18 cellular contexts compared by ENCODE assay signal in genomic region chr3:105847452-105847851, GRCh38. TPM values are rescaled to one million over a fixed set of nuclear protein-coding genes. Genes with fewer than 3 reads are reported as not detected.
DNase-seq lines count a peak whose midpoint lies in the region; ATAC-seq and TF ChIP-seq lines count a peak whose summit lies in the region.
"Had no signal": no experiment of that assay in that cellular context is flagged by ENCODE, and none has a peak within 500 bp of the region (broad histone marks: within the 10 kb centered on the region; RNA-seq: fewer than 3 reads in every experiment).

No MANE protein-coding gene starts in this region.

- no peak for DNase-seq in activated T-cell treated with anti-CD3 and anti-CD28 coated beads, Interleukin-2, amount 50 U/mL, for 24 hours
- no peak for DNase-seq in activated T-cell treated with anti-CD3 and anti-CD28 coated beads, Interleukin-2, amount 50 U/mL, for 48 hours
- DNase-seq in activated CD8-positive, alpha-beta T cell treated with anti-CD3 and anti-CD28 coated beads for 36 hours = no peak
- DNase-seq in left ventricle myocardium superior (no peak), occipital lobe (lab: John Stamatoyannopoulos, UW) (no peak), aorta (no peak)
- DNase-seq in stimulated activated naive B cell treated with anti-CD40 and anti-IgM and Interleukin-4, amounts not matched to agents 10 μg/mL and 1 μg/mL and 100 μg/mL, for 72 hours = no peak
- DNase-seq: activated CD8-positive, alpha-beta memory T cell treated with anti-CD3 and anti-CD28 coated beads, Interleukin-2, amount 50 U/mL, for 48 hours; dermis blood vessel endothelial cell; head of caudate nucleus; NCI-H1694; NCI-H524; stimulated activated CD4-positive, alpha-beta T cell treated with anti-CD3 and anti-CD28 coated beads, Interleukin-4, amount 100 ng/mL, for 1 hour; stimulated activated CD8-positive, alpha-beta memory T cell treated with anti-CD3 and anti-CD28 coated beads, Interleukin-4, amount 100 ng/mL, for 48 hours; WERI-Rb-1 had no signal

- ATAC-seq in activated CD8-positive, alpha-beta T cell treated with anti-CD3 and anti-CD28 coated beads for 36 hours = peak; percentile 71
- peak; percentile 40 for ATAC-seq in left ventricle myocardium superior
- ATAC-seq in stimulated activated naive B cell treated with anti-CD40 and anti-IgM and Interleukin-4, amounts not matched to agents 10 μg/mL and 1 μg/mL and 100 μg/mL, for 72 hours (replicated peaks) = peak; percentile 50 to 65
- ATAC-seq in aorta (ENCODE audit: low FRiP score) = no peak
- no peak for ATAC-seq in HG03045 (IDR thresholded peaks at IDR 0.05; ENCODE audit: unreplicated experiment)
- ATAC-seq: esophagus mucosa had no signal

- H3K4me3 Mint-ChIP-seq in activated T-cell treated with anti-CD3 and anti-CD28 coated beads, Interleukin-2, amount 50 U/mL, for 24 hours = peak overlapping the region; percentile 46
- peak overlapping the region; percentile 49 for H3K4me3 Mint-ChIP-seq in activated CD8-positive, alpha-beta T cell treated with anti-CD3 and anti-CD28 coated beads for 36 hours
- H3K4me3 Mint-ChIP-seq in stimulated activated naive B cell treated with anti-CD40 and anti-IgM and Interleukin-4, amounts not matched to agents 10 μg/mL and 1 μg/mL and 100 μg/mL, for 72 hours = peak overlapping the region in 1 of 2 donors; percentile 66

- 13 to 14% methylated on average over 1 of the region's 1 CpG for WGBS in aorta, 2 donors

- H3K4me3 ChIP-seq in aorta (ENCODE audit: low read length in 2 of 2) = no peak overlapping the region
- H3K4me3 ChIP-seq: SK-N-MC had no signal

- POLR2A ChIA-PET in activated CD8-positive, alpha-beta T cell treated with anti-CD3 and anti-CD28 coated beads for 36 hours (lab: Charles Lee) = interaction anchor here (0.7 to 1.4 kb wide), 7 partner anchors 10 to 386 kb away, joined by 3 to 6 read pairs (median 3); no protein-coding TSS in a partner anchor

- peaks cover 68% of the 10 kb centered on the region for H3K4me1 Mint-ChIP-seq in activated T-cell treated with anti-CD3 and anti-CD28 coated beads, Interleukin-2, amount 50 U/mL, for 24 hours (ENCODE audit: low read depth)
- peaks cover 65% of the 10 kb centered on the region for H3K4me1 Mint-ChIP-seq in activated CD8-positive, alpha-beta T cell treated with anti-CD3 and anti-CD28 coated beads for 36 hours (ENCODE audit: low read depth)
- H3K4me1 Mint-ChIP-seq in stimulated activated naive B cell treated with anti-CD40 and anti-IgM and Interleukin-4, amounts not matched to agents 10 μg/mL and 1 μg/mL and 100 μg/mL, for 72 hours = peaks cover 16 to 27% of the 10 kb centered on the region in 2 donors

- no peaks in the 10 kb centered on the region for H3K27me3 ChIP-seq in aorta (ENCODE audit: control insufficient read depth in 1 of 2, insufficient read depth in 2 of 2, low read length in 1 of 2)

- CTCF ChIA-PET in activated CD8-positive, alpha-beta T cell treated with anti-CD3 and anti-CD28 coated beads for 36 hours (lab: Charles Lee) = interaction anchor here (1.0 to 1.7 kb wide), 3 partner anchors 11 to 17 kb away, joined by 3 to 5 read pairs (median 4); no protein-coding TSS in a partner anchor

- peaks cover 2 to 3% of the 10 kb centered on the region in 2 donors for H3K4me1 ChIP-seq in aorta (ENCODE audit: control insufficient read depth in 1 of 2, insufficient read depth in 2 of 2, low read length in 2 of 2)

- intact Hi-C loops in activated CD8-positive, alpha-beta T cell treated with anti-CD3 and anti-CD28 coated beads for 36 hours (cut with micrococcal nuclease) = no loop called here
- intact Hi-C loops in left ventricle myocardium superior (cut with micrococcal nuclease) (no loop called here), aorta (cut with DNase I) (no loop called here)

- H3K36me3 Mint-ChIP-seq in activated T-cell treated with anti-CD3 and anti-CD28 coated beads, Interleukin-2, amount 50 U/mL, for 24 hours (ENCODE audit: low read depth) = peaks cover 75% of the 10 kb centered on the region
- H3K36me3 Mint-ChIP-seq in activated CD8-positive, alpha-beta T cell treated with anti-CD3 and anti-CD28 coated beads for 36 hours (ENCODE audit: low read depth) = peaks cover 63% of the 10 kb centered on the region
- H3K36me3 Mint-ChIP-seq in stimulated activated naive B cell treated with anti-CD40 and anti-IgM and Interleukin-4, amounts not matched to agents 10 μg/mL and 1 μg/mL and 100 μg/mL, for 72 hours = peaks cover 5 to 13% of the 10 kb centered on the region in 2 donors

- H3K36me3 ChIP-seq in aorta (ENCODE audit: control insufficient read depth in 1 of 2, insufficient read depth in 2 of 2, low read length in 1 of 2) = no peaks in the 10 kb centered on the region

- H3K9me3 Mint-ChIP-seq in activated T-cell treated with anti-CD3 and anti-CD28 coated beads, Interleukin-2, amount 50 U/mL, for 24 hours = peaks cover 3% of the 10 kb centered on the region
- H3K9me3 Mint-ChIP-seq in activated CD8-positive, alpha-beta T cell treated with anti-CD3 and anti-CD28 coated beads for 36 hours = peaks cover 8% of the 10 kb centered on the region
- H3K9me3 Mint-ChIP-seq in stimulated activated naive B cell treated with anti-CD40 and anti-IgM and Interleukin-4, amounts not matched to agents 10 μg/mL and 1 μg/mL and 100 μg/mL, for 72 hours = no peaks in the 10 kb centered on the region

- no peaks in the 10 kb centered on the region for H3K27me3 Mint-ChIP-seq in activated T-cell treated with anti-CD3 and anti-CD28 coated beads, Interleukin-2, amount 50 U/mL, for 24 hours
- H3K27me3 Mint-ChIP-seq in activated CD8-positive, alpha-beta T cell treated with anti-CD3 and anti-CD28 coated beads for 36 hours = no peaks in the 10 kb centered on the region
- H3K27me3 Mint-ChIP-seq in stimulated activated naive B cell treated with anti-CD40 and anti-IgM and Interleukin-4, amounts not matched to agents 10 μg/mL and 1 μg/mL and 100 μg/mL, for 72 hours = no peaks in the 10 kb centered on the region

- peak overlapping the region in 1 of 2 donors; percentile 57 for H3K27ac ChIP-seq in aorta (ENCODE audit: low read depth in 1 of 2, low read length in 2 of 2)
- H3K27ac ChIP-seq: WERI-Rb-1 had no signal

- no peak for TF ChIP-seq CTCF in activated CD8-positive, alpha-beta T cell treated with anti-CD3 and anti-CD28 coated beads for 36 hours (IDR thresholded peaks at IDR 0.05)

- H3K9me3 ChIP-seq in aorta (ENCODE audit: control insufficient read depth, low read length) = no peaks in the 10 kb centered on the region

- peak overlapping the region; percentile 71 for H3K27ac Mint-ChIP-seq in activated T-cell treated with anti-CD3 and anti-CD28 coated beads, Interleukin-2, amount 50 U/mL, for 24 hours
- H3K27ac Mint-ChIP-seq in activated CD8-positive, alpha-beta T cell treated with anti-CD3 and anti-CD28 coated beads for 36 hours = peak overlapping the region; percentile 80
- H3K27ac Mint-ChIP-seq in stimulated activated naive B cell treated with anti-CD40 and anti-IgM and Interleukin-4, amounts not matched to agents 10 μg/mL and 1 μg/mL and 100 μg/mL, for 72 hours = peak overlapping the region; percentile 78

RNA-seq across cellular contexts. Expression of gene CBLB, which starts 21.4 kb away (rescaled TPM):
- 100 to 1,000 TPM; 104 to 113 TPM for total RNA-seq in activated CD8-positive, alpha-beta T cell treated with anti-CD3 and anti-CD28 coated beads for 36 hours
- total RNA-seq in left ventricle myocardium superior (60.3 TPM), occipital lobe (59.6 TPM), aorta (100 to 1,000 TPM in 1 of 2 donors, 10 to 100 TPM in 1; 93.3 to 126 TPM)
- polyA plus RNA-seq in aorta = 10 to 100 TPM in 1 of 2 donors, 1 to 10 TPM in 1; 3.3 to 15.0 TPM

Comparison
In these comparisons a context has a peak if more than half of its experiments do, and no peak if none do; other contexts are left out.
1. ATAC-seq: peak in activated CD8-positive, alpha-beta T cell treated with anti-CD3 and anti-CD28 coated beads for 36 hours (single experiment), left ventricle myocardium superior (single experiment) and stimulated activated naive B cell treated with anti-CD40 and anti-IgM and Interleukin-4, amounts not matched to agents 10 μg/mL and 1 μg/mL and 100 μg/mL, for 72 hours (2 of 2); none in aorta (single experiment) and HG03045 (single experiment).
2. Peak in every context shown above with its lines, with median percentiles within 50 percentile points of each other: H3K27ac Mint-ChIP-seq.